8 cellular contexts compared by ENCODE assay signal in genomic region chr22:26502688-26503561, GRCh38. TPM values are rescaled to one million over a fixed set of nuclear protein-coding genes. Genes with fewer than 3 reads are reported as not detected.
DNase-seq lines count a peak whose midpoint lies in the region; ATAC-seq and TF ChIP-seq lines count a peak whose summit lies in the region.

No MANE protein-coding gene starts in this region.

- peak; percentile 79 for DNase-seq in GM12865 (ENCODE audit: low read depth)
- DNase-seq in NCI-H1694 treated with DMSO at 0.1 percent for 48 hours (lab: John Stamatoyannopoulos, UW): peak; percentile 16
- peak; percentile 75 for DNase-seq in activated CD4-positive, alpha-beta memory T cell treated with anti-CD3 and anti-CD28 coated beads for 36 hours
- peak; percentile 60 to 65 (median 61) for DNase-seq in effector memory CD8-positive, alpha-beta T cell
- DNase-seq in myocyte (ENCODE audit: low read depth): peak; percentile 68
- no peak for DNase-seq in upper lobe of right lung
- DNase-seq in HPDE6-E6E7 (ENCODE audit: extremely low spot score): no peak

- H3K4me3 ChIP-seq in GM12865 (ENCODE audit: low read depth, low read length) (no peak overlapping the region), upper lobe of right lung (no peak overlapping the region)

- peak overlapping the region; percentile 87 for H3K27ac Mint-ChIP-seq in activated CD4-positive, alpha-beta memory T cell treated with anti-CD3 and anti-CD28 coated beads for 36 hours
- H3K27ac Mint-ChIP-seq in effector memory CD8-positive, alpha-beta T cell: peak overlapping the region; percentile 87 to 88

- peaks cover 58% of the 10 kb centered on the region for H3K36me3 Mint-ChIP-seq in activated CD4-positive, alpha-beta memory T cell treated with anti-CD3 and anti-CD28 coated beads for 36 hours
- H3K36me3 Mint-ChIP-seq in effector memory CD8-positive, alpha-beta T cell (ENCODE audit: insufficient read depth): peaks cover 98% of the 10 kb centered on the region

- peaks cover 20% of the 10 kb centered on the region for H3K4me1 Mint-ChIP-seq in activated CD4-positive, alpha-beta memory T cell treated with anti-CD3 and anti-CD28 coated beads for 36 hours (ENCODE audit: low read depth)
- H3K4me1 Mint-ChIP-seq in effector memory CD8-positive, alpha-beta T cell (ENCODE audit: low read depth in 2 of 2): peaks cover 18 to 19% of the 10 kb centered on the region in 2 donors

- POLR2A ChIA-PET in activated CD4-positive, alpha-beta memory T cell treated with anti-CD3 and anti-CD28 coated beads for 36 hours (lab: Charles Lee): interaction anchor here (1.0 to 1.2 kb wide), 2 partner anchors 20 to 169 kb away, joined by 3 to 5 read pairs; partner anchors contain the start of genes HPS4 and SRRD

- no peak overlapping the region for H3K27ac ChIP-seq in upper lobe of right lung

- H3K27me3 Mint-ChIP-seq in activated CD4-positive, alpha-beta memory T cell treated with anti-CD3 and anti-CD28 coated beads for 36 hours: no peaks in the 10 kb centered on the region
- H3K27me3 Mint-ChIP-seq in effector memory CD8-positive, alpha-beta T cell: no peaks in the 10 kb centered on the region

- intact Hi-C loops in activated CD4-positive, alpha-beta memory T cell treated with anti-CD3 and anti-CD28 coated beads for 36 hours (cut with micrococcal nuclease): loop anchor here (5.0 kb wide), 2 partner anchors 89 to 169 kb away; partner anchors contain the start of gene TPST2
- intact Hi-C loops in upper lobe of right lung (cut with DNase I): no loop called here

- H3K27me3 ChIP-seq in upper lobe of right lung: no peaks in the 10 kb centered on the region

- peak; percentile 56 for TF ChIP-seq CTCF in GM12865 (IDR thresholded peaks at IDR 0.05; ENCODE audit: insufficient read depth, low read depth, low read length, missing control alignments)
- peak; percentile 46 for TF ChIP-seq CTCF in upper lobe of right lung (IDR thresholded peaks at IDR 0.05)

- peaks cover 11% of the 10 kb centered on the region for H3K4me1 ChIP-seq in upper lobe of right lung

- CTCF ChIA-PET in activated CD4-positive, alpha-beta memory T cell treated with anti-CD3 and anti-CD28 coated beads for 36 hours (lab: Charles Lee): interaction anchor here (0.7 to 6.3 kb wide), 23 partner anchors 8 to 170 kb away, joined by 3 to 46 read pairs (median 4); partner anchors contain the start of genes HPS4, SRRD and TFIP11

- H3K9me3 ChIP-seq in upper lobe of right lung: no peaks in the 10 kb centered on the region

- no peak overlapping the region for H3K4me3 Mint-ChIP-seq in activated CD4-positive, alpha-beta memory T cell treated with anti-CD3 and anti-CD28 coated beads for 36 hours
- peak overlapping the region; percentile 62 to 66 for H3K4me3 Mint-ChIP-seq in effector memory CD8-positive, alpha-beta T cell

- peaks cover 100% of the 10 kb centered on the region for H3K36me3 ChIP-seq in upper lobe of right lung

- no peaks in the 10 kb centered on the region for H3K9me3 Mint-ChIP-seq in activated CD4-positive, alpha-beta memory T cell treated with anti-CD3 and anti-CD28 coated beads for 36 hours
- no peaks in the 10 kb centered on the region for H3K9me3 Mint-ChIP-seq in effector memory CD8-positive, alpha-beta T cell

- peak; percentile 95 for ATAC-seq in effector memory CD8-positive, alpha-beta T cell (replicated peaks)
- ATAC-seq in upper lobe of right lung (peak; percentile 81), GM18858 (IDR thresholded peaks at IDR 0.05; ENCODE audit: unreplicated experiment) (no peak)

RNA-seq across cellular contexts. Expression of gene TFIP11, which starts 9.3 kb away (rescaled TPM):
- total RNA-seq in activated CD4-positive, alpha-beta memory T cell treated with anti-CD3 and anti-CD28 coated beads for 36 hours: 10 to 100 TPM; 41.1 to 43.0 TPM
- total RNA-seq in myocyte (26.9 and 30.8 TPM in 2 replicates), upper lobe of right lung (33.1 TPM)
- polyA plus RNA-seq in myocyte (2012): 28.6 TPM

RNA-seq across cellular contexts. Expression of gene SRRD, which starts 19.2 kb away (rescaled TPM):
- 10 to 100 TPM; 20.6 to 22.0 TPM for total RNA-seq in activated CD4-positive, alpha-beta memory T cell treated with anti-CD3 and anti-CD28 coated beads for 36 hours
- total RNA-seq in myocyte: 7.3 and 23.8 TPM in 2 replicates
- polyA plus RNA-seq in myocyte (2012): 22.8 TPM
- total RNA-seq in upper lobe of right lung: 14.6 TPM

RNA-seq across cellular contexts. Expression of gene HPS4, which starts 19.3 kb away (rescaled TPM):
- total RNA-seq in activated CD4-positive, alpha-beta memory T cell treated with anti-CD3 and anti-CD28 coated beads for 36 hours: 10 to 100 TPM; 41.7 to 44.3 TPM
- total RNA-seq in myocyte (21.7 and 28.9 TPM in 2 replicates), upper lobe of right lung (31.0 TPM)
- polyA plus RNA-seq in myocyte (2012): 20.3 TPM

Comparison
In these comparisons a context has a peak if more than half of its experiments do, and no peak if none do; other contexts are left out.
1. DNase-seq: peak in GM12865 (single experiment), NCI-H1694 treated with DMSO at 0.1 percent for 48 hours (single experiment), activated CD4-positive, alpha-beta memory T cell treated with anti-CD3 and anti-CD28 coated beads for 36 hours (single experiment), effector memory CD8-positive, alpha-beta T cell (3 of 3) and myocyte (single experiment); none in upper lobe of right lung (single experiment) and HPDE6-E6E7 (single experiment).